26 cellular contexts compared by ENCODE assay signal in genomic region chr2:172374318-172375240, GRCh38. TPM values are rescaled to one million over a fixed set of nuclear protein-coding genes. Genes with fewer than 3 reads are reported as not detected.
DNase-seq lines count a peak whose midpoint lies in the region; ATAC-seq and TF ChIP-seq lines count a peak whose summit lies in the region.
"Had no signal": no experiment of that assay in that cellular context is flagged by ENCODE, and none has a peak within 500 bp of the region (broad histone marks: within the 10 kb centered on the region; RNA-seq: fewer than 3 reads in every experiment).

No MANE protein-coding gene starts in this region.

- H3K27me3 ChIP-seq in osteoblast (ENCODE audit: insufficient read depth, low read length) (no peaks in the 10 kb centered on the region), SJCRH30 (no peaks in the 10 kb centered on the region), ascending aorta (no peaks in the 10 kb centered on the region)
- H3K27me3 ChIP-seq: spleen had no signal

- H2AFZ ChIP-seq in osteoblast (ENCODE audit: low read length), result no peak overlapping the region

- no peaks in the 10 kb centered on the region for H3K79me2 ChIP-seq in osteoblast (ENCODE audit: insufficient read depth, low read length)

- intact Hi-C loops in ascending aorta (cut with DNase I), result no loop called here

- H3K36me3 ChIP-seq in osteoblast (ENCODE audit: insufficient read depth, low read length), result no peaks in the 10 kb centered on the region
- no peaks in the 10 kb centered on the region for H3K36me3 ChIP-seq in SJCRH30
- H3K36me3 ChIP-seq in ascending aorta, result no peaks in the 10 kb centered on the region
- H3K36me3 ChIP-seq: spleen, suprapubic skin had no signal

- H3K27ac ChIP-seq in osteoblast (ENCODE audit: low read depth, low read length) (no peak overlapping the region), SJCRH30 (no peak overlapping the region), ascending aorta (no peak overlapping the region)
- H3K27ac ChIP-seq: coronary artery, spleen, suprapubic skin had no signal

- TF ChIP-seq CTCF in osteoblast (IDR thresholded peaks at IDR 0.05; ENCODE audit: extremely low read depth, low read depth, low read length) (no peak), ascending aorta (IDR thresholded peaks at IDR 0.05) (no peak)

- H3K4me1 ChIP-seq in osteoblast (ENCODE audit: insufficient read depth, low read length), result peaks cover 4% of the 10 kb centered on the region
- H3K4me1 ChIP-seq in SJCRH30, result no peaks in the 10 kb centered on the region
- H3K4me1 ChIP-seq in ascending aorta, result no peaks in the 10 kb centered on the region

- no peaks in the 10 kb centered on the region for H4K20me1 ChIP-seq in osteoblast (ENCODE audit: insufficient read depth, low read length)

- H3K4me3 ChIP-seq in osteoblast (ENCODE audit: insufficient read depth, low read length) (no peak overlapping the region), SJCRH30 (no peak overlapping the region), ascending aorta (no peak overlapping the region)
- H3K4me3 ChIP-seq: coronary artery, GM12878, spleen, suprapubic skin had no signal

- DNase-seq in DMS53 treated with DMSO at 0.1 percent for 48 hours (lab: John Stamatoyannopoulos, UW; ENCODE audit: unreplicated experiment), result peak; percentile 7
- peak; percentile 18 to 55 for DNase-seq in dermis microvascular lymphatic vessel endothelial cell (ENCODE audit: low read depth in 2 of 2)
- peak; percentile 60 for DNase-seq in left lobe of liver (ENCODE audit: low spot score)
- DNase-seq in osteoblast (ENCODE audit: insufficient read length, low spot score, missing footprints), result no peak
- no peak for DNase-seq in SJCRH30
- no peak for DNase-seq in glomerular visceral epithelial cell (ENCODE audit: extremely low spot score)
- DNase-seq in ascending aorta (ENCODE audit: low spot score in 2 of 2), result no peak
- no peak for DNase-seq in putamen (ENCODE audit: low spot score)
- DNase-seq: activated CD4-positive, alpha-beta T cell treated with anti-CD3 and anti-CD28 coated beads, Interleukin-2, amount 50 U/mL, for 1 hour; activated CD8-positive, alpha-beta memory T cell treated with anti-CD3 and anti-CD28 coated beads, Interleukin-2, amount 10 ng/mL, durations not matched to agents 7 days and 5 days; activated naive CD4-positive, alpha-beta T cell treated with anti-CD3 and anti-CD28 coated beads, Interleukin-2, amount 10 ng/mL, durations not matched to agents 7 days and 5 days; amniotic stem cell; COR-L47; H9; NCI-H1092; NCI-H1930; NCI-H446; OCI-M1; spleen; stimulated activated CD4-positive, alpha-beta T cell treated with anti-CD3 and anti-CD28 coated beads, Interleukin-4, amount 100 ng/mL, for 1 hour had no signal

- no peaks in the 10 kb centered on the region for H3K9me3 ChIP-seq in osteoblast (ENCODE audit: low read depth, low read length)
- H3K9me3 ChIP-seq in SJCRH30 (replicated peaks), result no peaks in the 10 kb centered on the region; the same call in 1 of the 2 replicates
- H3K9me3 ChIP-seq in ascending aorta, result no peaks in the 10 kb centered on the region

- peak overlapping the region; percentile 41 for H3K4me2 ChIP-seq in osteoblast (ENCODE audit: insufficient read depth, low read length)

- peak; percentile 90 for ATAC-seq in left lobe of liver
- ATAC-seq: activated CD8-positive, alpha-beta memory T cell treated with anti-CD3 and anti-CD28 coated beads, Interleukin-2, amount 10 ng/mL, durations not matched to agents 7 days and 5 days; GM12878; Right ventricle myocardium inferior; stimulated activated memory B cell treated with anti-CD40 and anti-IgM and Interleukin-4, amounts not matched to agents 10 μg/mL and 1 μg/mL and 100 μg/mL, for 72 hours; WTC11 had no signal

RNA-seq across cellular contexts. Expression of gene ITGA6, which starts 52.8 kb away (rescaled TPM):
- 146 and 305 TPM in 2 replicates for total RNA-seq in dermis microvascular lymphatic vessel endothelial cell
- total RNA-seq in left lobe of liver, result 13.5 TPM
- total RNA-seq in osteoblast, result 6.5 and 9.0 TPM in 2 replicates
- 52.3 and 57.8 TPM in 2 replicates for total RNA-seq in SJCRH30 (2014; rRNA removed; shearing (Covaris generic))
- 40.7 TPM for total RNA-seq in ascending aorta

Comparison
In these comparisons a context has a peak if more than half of its experiments do, and no peak if none do; other contexts are left out.
1. DNase-seq: peak in DMS53 treated with DMSO at 0.1 percent for 48 hours (single experiment), dermis microvascular lymphatic vessel endothelial cell (2 of 2) and left lobe of liver (single experiment); none in osteoblast (single experiment), SJCRH30 (0 of 2), glomerular visceral epithelial cell (single experiment), ascending aorta (0 of 2) and putamen (single experiment).